8 cellular contexts compared by ENCODE assay signal in genomic region chr2:186641807-186642321, GRCh38. TPM values are rescaled to one million over a fixed set of nuclear protein-coding genes. Genes with fewer than 3 reads are reported as not detected.
DNase-seq lines count a peak whose midpoint lies in the region; ATAC-seq and TF ChIP-seq lines count a peak whose summit lies in the region.

No MANE protein-coding gene starts in this region.

- peaks cover 0 to 31% (median 3%) of the 10 kb centered on the region in 3 donors for H3K36me3 Mint-ChIP-seq in naive thymus-derived CD8-positive, alpha-beta T cell

- no peaks in the 10 kb centered on the region for H3K4me1 Mint-ChIP-seq in naive thymus-derived CD8-positive, alpha-beta T cell

- no peak overlapping the region for H3K27ac ChIP-seq in WERI-Rb-1
- no peak overlapping the region for H3K27ac ChIP-seq in esophagus muscularis mucosa (replicated peaks in 1 of 4)

- TF ChIP-seq CTCF in WERI-Rb-1 (IDR thresholded peaks at IDR 0.05; ENCODE audit: low read depth, low read length) (peak; percentile 69), esophagus muscularis mucosa (IDR thresholded peaks at IDR 0.05) (peak; percentile 62 to 78 (median 73))

- DNase-seq in DMS153 treated with DMSO at 0.1 percent for 48 hours (lab: John Stamatoyannopoulos, UW; ENCODE audit: unreplicated experiment) = peak; percentile 60
- DNase-seq in NCI-H2081 treated with DMSO at 0.1 percent for 48 hours (lab: John Stamatoyannopoulos, UW) = peak; percentile 49
- peak; percentile 32 for DNase-seq in WERI-Rb-1
- DNase-seq in esophagus muscularis mucosa (ENCODE audit: extremely low spot score) = no peak
- peak in 8 of 10 donors; percentile 7 to 59 (median 28) for DNase-seq in naive thymus-derived CD8-positive, alpha-beta T cell
- no peak for DNase-seq in activated CD4-positive, CD25-positive, alpha-beta regulatory T cell treated with anti-CD3 and anti-CD28 coated beads, Interleukin-2, amount 50 U/mL, for 72 hours

- TF ChIP-seq POLR2A in esophagus muscularis mucosa (IDR thresholded peaks at IDR 0.05; ENCODE audit: low read depth) = no peak

- no peaks in the 10 kb centered on the region for H3K9me3 Mint-ChIP-seq in naive thymus-derived CD8-positive, alpha-beta T cell

- 75% methylated on average over 2 of the region's 2 CpGs for WGBS in esophagus muscularis mucosa

- no peak overlapping the region for H3K4me3 Mint-ChIP-seq in naive thymus-derived CD8-positive, alpha-beta T cell

- ATAC-seq in GM19023 (IDR thresholded peaks at IDR 0.05; ENCODE audit: unreplicated experiment) (peak; percentile 82), HG03066 (IDR thresholded peaks at IDR 0.05; ENCODE audit: low read depth, unreplicated experiment) (peak; percentile 73)
- ATAC-seq in naive thymus-derived CD8-positive, alpha-beta T cell = peak; percentile 56 to 68

- H3K9me3 ChIP-seq in WERI-Rb-1 (ENCODE audit: severe bottlenecking) = no peaks in the 10 kb centered on the region
- H3K9me3 ChIP-seq in esophagus muscularis mucosa = no peaks in the 10 kb centered on the region

- POLR2A ChIA-PET in naive thymus-derived CD8-positive, alpha-beta T cell (lab: Charles Lee) = no interaction called here

- no peak for TF ChIP-seq EP300 in esophagus muscularis mucosa (IDR thresholded peaks at IDR 0.05)

- H3K27ac Mint-ChIP-seq in naive thymus-derived CD8-positive, alpha-beta T cell = no peak overlapping the region

- no peaks in the 10 kb centered on the region for H3K27me3 ChIP-seq in WERI-Rb-1 (ENCODE audit: insufficient read depth, low read depth, severe bottlenecking)
- no peaks in the 10 kb centered on the region for H3K27me3 ChIP-seq in esophagus muscularis mucosa

- H3K4me1 ChIP-seq in esophagus muscularis mucosa = peaks cover 0 to 5% (median 2%) of the 10 kb centered on the region in 4 donors

- H3K36me3 ChIP-seq in WERI-Rb-1 (peaks cover 7% of the 10 kb centered on the region; the same call in 1 of the 2 replicates), esophagus muscularis mucosa (peaks cover 16 to 88% (median 55%) of the 10 kb centered on the region in 4 donors)

- intact Hi-C loops in esophagus muscularis mucosa (cut with DNase I) = loop anchor here (1.0 to 5.0 kb wide), 2 partner anchors 45 to 138 kb away; no protein-coding TSS in a partner anchor

- H3K4me3 ChIP-seq in WERI-Rb-1 (ENCODE audit: low read depth, low read length) (no peak overlapping the region), esophagus muscularis mucosa (no peak overlapping the region)

- no peaks in the 10 kb centered on the region for H3K27me3 Mint-ChIP-seq in naive thymus-derived CD8-positive, alpha-beta T cell

RNA-seq across cellular contexts. Expression of gene FAM171B, which starts 52.0 kb away (rescaled TPM):
- total RNA-seq in esophagus muscularis mucosa = 1 to 10 TPM; 3.3 to 9.9 (median 5.9) TPM
- under 1 TPM in 1 of 2 experiments, not detected in 1; 0.14 TPM for total RNA-seq in naive thymus-derived CD8-positive, alpha-beta T cell
- under 1 TPM in 2 of 3 donors, not detected in 1; 0.16 to 0.80 TPM for polyA plus RNA-seq in naive thymus-derived CD8-positive, alpha-beta T cell

RNA-seq across cellular contexts. Expression of gene ITGAV, which starts 52.0 kb away (rescaled TPM):
- total RNA-seq in esophagus muscularis mucosa = 100 to 1,000 TPM in 2 of 4 donors, 10 to 100 TPM in 2; 98.4 to 117 (median 105) TPM
- total RNA-seq in naive thymus-derived CD8-positive, alpha-beta T cell = 1 to 10 TPM; 5.0 to 8.1 TPM
- polyA plus RNA-seq in naive thymus-derived CD8-positive, alpha-beta T cell = under 1 TPM; 0.25 to 0.66 (median 0.35) TPM

Comparison
In these comparisons a context has a peak if more than half of its experiments do, and no peak if none do; other contexts are left out.
1. DNase-seq: peak in DMS153 treated with DMSO at 0.1 percent for 48 hours (single experiment), NCI-H2081 treated with DMSO at 0.1 percent for 48 hours (single experiment), WERI-Rb-1 (single experiment) and naive thymus-derived CD8-positive, alpha-beta T cell (8 of 10); none in esophagus muscularis mucosa (single experiment) and activated CD4-positive, CD25-positive, alpha-beta regulatory T cell treated with anti-CD3 and anti-CD28 coated beads, Interleukin-2, amount 50 U/mL, for 72 hours (single experiment).
2. RNA of gene ITGAV, which starts 52.0 kb away (total RNA-seq): 98.4 to 117 TPM in esophagus muscularis mucosa; 5.0 to 8.1 TPM in naive thymus-derived CD8-positive, alpha-beta T cell; every median in the first group is over 10 times any median in the second.
3. Peak in every context shown above with its lines, with median percentiles within 50 percentile points of each other: ATAC-seq.